Comparison of ENCODE assay signal across 19 cellular contexts in genomic region chr12:57918182-57918581, GRCh38. TPM values are rescaled to one million over a fixed set of nuclear protein-coding genes. Genes with fewer than 3 reads are reported as not detected.
A peak's percentile ranks its signal among the peaks of the same experiment; 100 is the strongest.
DNase-seq lines count a peak whose midpoint lies in the region; ATAC-seq and TF ChIP-seq lines count a peak whose summit lies in the region.
"Had no signal": no experiment of that assay in that cellular context is flagged by ENCODE, and none has a peak within 500 bp of the region (broad histone marks: within the 10 kb centered on the region; RNA-seq: fewer than 3 reads in every experiment).

No MANE protein-coding gene starts in this region.

- H3K36me3 ChIP-seq in HEK293 (ENCODE audit: control insufficient read depth in 2 of 2, insufficient read depth in 1 of 2, low read length in 2 of 2) (no peaks in the 10 kb centered on the region), esophagus muscularis mucosa (no peaks in the 10 kb centered on the region)
- H3K36me3 ChIP-seq: BLaER1 had no signal

- POLR2A ChIA-PET in HEK293 (lab: Yijun Ruan, JAX): no interaction called here

- DNase-seq in NCI-H1417 (lab: John Stamatoyannopoulos, UW): peak in 2 of 3 experiments; percentile 19 to 60
- DNase-seq in NCI-H1417 treated with DMSO at 0.1 percent for 48 hours (lab: John Stamatoyannopoulos, UW): no peak
- no peak for DNase-seq in T-helper 17 cell
- peak; percentile 29 for DNase-seq in islet precursor cell
- no peak for DNase-seq in NCI-H226
- no peak for DNase-seq in esophagus muscularis mucosa (ENCODE audit: extremely low spot score)
- DNase-seq: Caco-2; CD4-positive, CD25-positive, alpha-beta regulatory T cell; CD8-positive, alpha-beta T cell; DMS153; DND-41; GOT3; H7; HCEC 1CT had no signal

- peaks cover 18% of the 10 kb centered on the region for H3K27me3 Mint-ChIP-seq in T-helper 17 cell

- no peaks in the 10 kb centered on the region for H3K27me3 ChIP-seq in esophagus muscularis mucosa
- H3K27me3 ChIP-seq: BLaER1 had no signal

- H3K4me3 ChIP-seq in HEK293 (ENCODE audit: low read depth, low read length): no peak overlapping the region
- no peak overlapping the region for H3K4me3 ChIP-seq in esophagus muscularis mucosa
- H3K4me3 ChIP-seq: BLaER1 had no signal

- H3K4me1 ChIP-seq in HEK293 (ENCODE audit: control insufficient read depth, insufficient read depth, low read length) (no peaks in the 10 kb centered on the region), esophagus muscularis mucosa (no peaks in the 10 kb centered on the region)
- H3K4me1 ChIP-seq: BLaER1, Caco-2 had no signal

- WGBS in esophagus muscularis mucosa: 65% methylated on average over 4 of the region's 4 CpGs

- peak overlapping the region; percentile 36 for H3K4me3 Mint-ChIP-seq in T-helper 17 cell
- H3K4me3 Mint-ChIP-seq: B cell; CD4-positive, CD25-positive, alpha-beta regulatory T cell; CD8-positive, alpha-beta T cell had no signal

- no peaks in the 10 kb centered on the region for H3K4me1 Mint-ChIP-seq in T-helper 17 cell
- H3K4me1 Mint-ChIP-seq: B cell; CD4-positive, CD25-positive, alpha-beta regulatory T cell had no signal

- no peak for TF ChIP-seq EP300 in esophagus muscularis mucosa (IDR thresholded peaks at IDR 0.05)

- no peak overlapping the region for H3K27ac Mint-ChIP-seq in T-helper 17 cell
- H3K27ac Mint-ChIP-seq: B cell; CD4-positive, CD25-positive, alpha-beta regulatory T cell; CD8-positive, alpha-beta T cell had no signal

- ATAC-seq in T-helper 17 cell: no peak
- ATAC-seq: CD8-positive, alpha-beta T cell had no signal

- CTCF ChIA-PET in HEK293 (lab: Yijun Ruan, JAX): interaction anchor here (0.6 to 1.7 kb wide), 2 partner anchors 12 to 19 kb away, joined by 5 to 8 read pairs; no protein-coding TSS in a partner anchor

- H3K27ac ChIP-seq in HEK293 (ENCODE audit: extremely low read depth, low read depth, low read length) (no peak overlapping the region), esophagus muscularis mucosa (replicated peaks in 1 of 4) (no peak overlapping the region)
- H3K27ac ChIP-seq: 22Rv1, BLaER1, C4-2B had no signal

- no peak for TF ChIP-seq POLR2A in esophagus muscularis mucosa (IDR thresholded peaks at IDR 0.05; ENCODE audit: low read depth)

- no peak for TF ChIP-seq CTCF in HEK293 (tag by site-specific recombination; IDR thresholded peaks at IDR 0.05)
- TF ChIP-seq CTCF in esophagus muscularis mucosa (IDR thresholded peaks at IDR 0.05): no peak

- intact Hi-C loops in esophagus muscularis mucosa (cut with DNase I): no loop called here

- H3K36me3 Mint-ChIP-seq in T-helper 17 cell (ENCODE audit: low read depth): no peaks in the 10 kb centered on the region
- H3K36me3 Mint-ChIP-seq: CD4-positive, CD25-positive, alpha-beta regulatory T cell; CD8-positive, alpha-beta T cell had no signal

- H3K9me3 ChIP-seq in HEK293 (ENCODE audit: control insufficient read depth, insufficient read depth, low read depth, low read length): no peaks in the 10 kb centered on the region
- no peaks in the 10 kb centered on the region for H3K9me3 ChIP-seq in T-helper 17 cell (ENCODE audit: control insufficient read depth, low read length, poor library complexity, severe bottlenecking)
- H3K9me3 ChIP-seq in esophagus muscularis mucosa: no peaks in the 10 kb centered on the region
- H3K9me3 ChIP-seq: BLaER1, Caco-2 had no signal

TF ChIP-seq in HEK293, 187 proteins besides CTCF, POLR2A, EP300 and RAD21:
- TF ChIP-seq SCRT2 (tag by site-specific recombination; IDR thresholded peaks at IDR 0.05) (peak; percentile 78; the same call in 1 of the 2 replicates), ZNF112 (tag by site-specific recombination; IDR thresholded peaks at IDR 0.05) (no peak)

RNA-seq across cellular contexts. Expression of gene ATP23, which starts 23.2 kb away (rescaled TPM):
- total RNA-seq in T-helper 17 cell: 1 to 10 TPM; 4.3 to 6.4 TPM
- 10 to 100 TPM; 10.3 to 17.9 (median 14.8) TPM for total RNA-seq in esophagus muscularis mucosa

Comparison
In these comparisons a context has a peak if more than half of its experiments do, and no peak if none do; other contexts are left out.
1. DNase-seq: peak in NCI-H1417 (2 of 3) and islet precursor cell (single experiment); none in NCI-H1417 treated with DMSO at 0.1 percent for 48 hours (single experiment), T-helper 17 cell (0 of 3), NCI-H226 (single experiment) and esophagus muscularis mucosa (single experiment).